Comparison of ENCODE assay signal across 31 cellular contexts in genomic region chr16:4433228-4433627, GRCh38. TPM values are rescaled to one million over a fixed set of nuclear protein-coding genes. Genes with fewer than 3 reads are reported as not detected.
A peak's percentile ranks its signal among the peaks of the same experiment; 100 is the strongest.
DNase-seq lines count a peak whose midpoint lies in the region; ATAC-seq lines count a peak whose summit lies in the region.
"Had no signal": no experiment of that assay in that cellular context is flagged by ENCODE, and none has a peak within 500 bp of the region (broad histone marks: within the 10 kb centered on the region; RNA-seq: fewer than 3 reads in every experiment).

No MANE protein-coding gene starts in this region.

- H3K36me3 ChIP-seq in CD4-positive, CD25-positive, alpha-beta regulatory T cell (ENCODE audit: control insufficient read depth, insufficient read depth, low read length): peaks cover 47% of the 10 kb centered on the region

- no peaks in the 10 kb centered on the region for H3K9me3 ChIP-seq in CD4-positive, CD25-positive, alpha-beta regulatory T cell (ENCODE audit: control insufficient read depth in 2 of 2, low read length in 2 of 2)
- H3K9me3 ChIP-seq: BLaER1, Caco-2, esophagus squamous epithelium, heart right ventricle, psoas muscle, sigmoid colon, upper lobe of left lung had no signal

- DNase-seq in activated naive CD4-positive, alpha-beta T cell treated with anti-CD3 and anti-CD28 coated beads for 36 hours: no peak
- DNase-seq in activated naive CD4-positive, alpha-beta T cell treated with Interleukin-2 at 50 U/mL for 16 hours: no peak
- DNase-seq in CD4-positive, CD25-positive, alpha-beta regulatory T cell: no peak
- peak; percentile 51 for DNase-seq in OCI-M1 (lab: John Stamatoyannopoulos, UW)
- DNase-seq in myocyte (ENCODE audit: low read depth): peak; percentile 11
- DNase-seq in globus pallidus (ENCODE audit: low spot score): no peak
- DNase-seq: activated CD4-positive, alpha-beta T cell treated with anti-CD3 and anti-CD28 coated beads for 48 hours; Caco-2; cerebellar nuclear complex; DMS79 treated with DMSO at 0.1 percent for 48 hours; esophagus squamous epithelium; foreskin keratinocyte; GDM1; HCEC 1CT; heart right ventricle; left ventricle myocardium superior; MV-4-11; naive B cell; NCI-H1436 treated with DMSO at 0.1 percent for 48 hours; NCI-H82; sigmoid colon; stimulated activated CD4-positive, alpha-beta T cell treated with anti-CD3 and anti-CD28 coated beads, Interleukin-4, amount 100 ng/mL, for 1 hour; T1000; upper lobe of left lung; WERI-Rb-1 had no signal

- no peaks in the 10 kb centered on the region for H3K27me3 ChIP-seq in CD4-positive, CD25-positive, alpha-beta regulatory T cell (ENCODE audit: control insufficient read depth, insufficient read depth, low read length)
- H3K27me3 ChIP-seq: BLaER1, esophagus squamous epithelium, foreskin keratinocyte, heart right ventricle, sigmoid colon, upper lobe of left lung had no signal

- no peaks in the 10 kb centered on the region for H3K4me1 ChIP-seq in CD4-positive, CD25-positive, alpha-beta regulatory T cell (ENCODE audit: control insufficient read depth, insufficient read depth, low read length, poor library complexity, severe bottlenecking)
- H3K4me1 ChIP-seq: Caco-2, foreskin keratinocyte, sigmoid colon, upper lobe of left lung had no signal

- no peaks in the 10 kb centered on the region for H3K9me3 Mint-ChIP-seq in activated naive CD4-positive, alpha-beta T cell treated with anti-CD3 and anti-CD28 coated beads for 36 hours
- no peaks in the 10 kb centered on the region for H3K9me3 Mint-ChIP-seq in CD4-positive, CD25-positive, alpha-beta regulatory T cell
- H3K9me3 Mint-ChIP-seq: activated T-helper 2 cell treated with anti-CD3 and anti-CD28 coated beads, Interferon-gamma antibody, Interleukin-2, Interleukin-4, amounts not matched to agents 10 μg/mL and 5 μg/mL and 100 μg/mL, durations not matched to agents 14 hours and 24 hours and 36 hours; brain; naive B cell had no signal

- ATAC-seq in CD4-positive, CD25-positive, alpha-beta regulatory T cell (ENCODE audit: low read depth in 2 of 2): no peak
- ATAC-seq in GM18907 (IDR thresholded peaks at IDR 0.05; ENCODE audit: unreplicated experiment) (no peak), GM21576 (IDR thresholded peaks at IDR 0.05; ENCODE audit: unreplicated experiment) (no peak)
- ATAC-seq: foreskin keratinocyte, heart right ventricle, left ventricle myocardium superior, psoas muscle had no signal

- intact Hi-C loops in activated naive CD4-positive, alpha-beta T cell treated with anti-CD3 and anti-CD28 coated beads for 36 hours (cut with micrococcal nuclease): no loop called here

- CTCF ChIA-PET in activated naive CD4-positive, alpha-beta T cell treated with anti-CD3 and anti-CD28 coated beads for 36 hours (lab: Charles Lee): no interaction called here

- peak overlapping the region; percentile 1 for H3K27ac Mint-ChIP-seq in activated naive CD4-positive, alpha-beta T cell treated with anti-CD3 and anti-CD28 coated beads for 36 hours
- peak overlapping the region in 2 of 3 donors; percentile 44 to 71 for H3K27ac Mint-ChIP-seq in CD4-positive, CD25-positive, alpha-beta regulatory T cell
- H3K27ac Mint-ChIP-seq: activated T-helper 2 cell treated with anti-CD3 and anti-CD28 coated beads, Interferon-gamma antibody, Interleukin-2, Interleukin-4, amounts not matched to agents 10 μg/mL and 5 μg/mL and 100 μg/mL, durations not matched to agents 14 hours and 24 hours and 36 hours had no signal

- H3K27ac ChIP-seq in CD4-positive, CD25-positive, alpha-beta regulatory T cell (ENCODE audit: insufficient read depth, low read length, poor library complexity, severe bottlenecking): no peak overlapping the region
- H3K27ac ChIP-seq: BLaER1, esophagus squamous epithelium, foreskin keratinocyte, heart right ventricle, psoas muscle, sigmoid colon, upper lobe of left lung, WERI-Rb-1 had no signal

- H3K27me3 Mint-ChIP-seq in activated naive CD4-positive, alpha-beta T cell treated with anti-CD3 and anti-CD28 coated beads for 36 hours (ENCODE audit: low read depth): no peaks in the 10 kb centered on the region
- no peaks in the 10 kb centered on the region for H3K27me3 Mint-ChIP-seq in CD4-positive, CD25-positive, alpha-beta regulatory T cell
- H3K27me3 Mint-ChIP-seq: brain, naive B cell had no signal

- peaks cover 50% of the 10 kb centered on the region for H3K36me3 Mint-ChIP-seq in activated naive CD4-positive, alpha-beta T cell treated with anti-CD3 and anti-CD28 coated beads for 36 hours (ENCODE audit: low read depth)
- peaks cover 31% of the 10 kb centered on the region for H3K36me3 Mint-ChIP-seq in CD4-positive, CD25-positive, alpha-beta regulatory T cell

- H3K4me3 ChIP-seq in CD4-positive, CD25-positive, alpha-beta regulatory T cell (ENCODE audit: low read depth, low read length): no peak overlapping the region
- H3K4me3 ChIP-seq: BLaER1, esophagus squamous epithelium, heart right ventricle, psoas muscle, sigmoid colon, upper lobe of left lung had no signal

- H3K4me3 Mint-ChIP-seq in activated naive CD4-positive, alpha-beta T cell treated with anti-CD3 and anti-CD28 coated beads for 36 hours: no peak overlapping the region
- H3K4me3 Mint-ChIP-seq in CD4-positive, CD25-positive, alpha-beta regulatory T cell: no peak overlapping the region
- H3K4me3 Mint-ChIP-seq: brain, naive B cell had no signal

- peaks cover 33% of the 10 kb centered on the region for H3K4me1 Mint-ChIP-seq in activated naive CD4-positive, alpha-beta T cell treated with anti-CD3 and anti-CD28 coated beads for 36 hours (ENCODE audit: low read depth)
- H3K4me1 Mint-ChIP-seq in CD4-positive, CD25-positive, alpha-beta regulatory T cell: peaks cover 0 to 21% (median 8%) of the 10 kb centered on the region in 4 donors

RNA-seq across cellular contexts. Expression of gene DNAJA3, which starts 7.6 kb away (rescaled TPM):
- 10 to 100 TPM; 86.7 to 88.0 TPM for total RNA-seq in activated naive CD4-positive, alpha-beta T cell treated with anti-CD3 and anti-CD28 coated beads for 36 hours
- total RNA-seq in CD4-positive, CD25-positive, alpha-beta regulatory T cell: 27.0 TPM
- polyA plus RNA-seq in CD4-positive, CD25-positive, alpha-beta regulatory T cell: 10 to 100 TPM; 27.5 to 49.7 (median 41.8) TPM
- 67.6 and 72.7 TPM in 2 replicates for total RNA-seq in myocyte
- 47.1 TPM for polyA plus RNA-seq in myocyte (2012)

RNA-seq across cellular contexts. Expression of gene CORO7, which starts 16.8 kb away (rescaled TPM):
- total RNA-seq in activated naive CD4-positive, alpha-beta T cell treated with anti-CD3 and anti-CD28 coated beads for 36 hours: 10 to 100 TPM; 39.7 to 43.3 TPM
- total RNA-seq in CD4-positive, CD25-positive, alpha-beta regulatory T cell: 718 TPM
- 10 to 100 TPM; 52.5 to 69.3 (median 59.4) TPM for polyA plus RNA-seq in CD4-positive, CD25-positive, alpha-beta regulatory T cell
- 122 and 370 TPM in 2 replicates for total RNA-seq in myocyte
- 78.9 TPM for polyA plus RNA-seq in myocyte (2012)

RNA-seq across cellular contexts. Expression of gene NMRAL1, which starts 41.2 kb away (rescaled TPM):
- 10 to 100 TPM; 30.5 to 30.8 TPM for total RNA-seq in activated naive CD4-positive, alpha-beta T cell treated with anti-CD3 and anti-CD28 coated beads for 36 hours
- total RNA-seq in CD4-positive, CD25-positive, alpha-beta regulatory T cell: 40.7 TPM
- polyA plus RNA-seq in CD4-positive, CD25-positive, alpha-beta regulatory T cell: 10 to 100 TPM; 45.6 to 61.7 (median 51.6) TPM
- total RNA-seq in myocyte: 22.6 and 35.8 TPM in 2 replicates
- polyA plus RNA-seq in myocyte (2012): 17.6 TPM

RNA-seq across cellular contexts. Expression of gene HMOX2, which starts 43.0 kb away (rescaled TPM):
- 10 to 100 TPM; 46.8 to 49.3 TPM for total RNA-seq in activated naive CD4-positive, alpha-beta T cell treated with anti-CD3 and anti-CD28 coated beads for 36 hours
- 41.2 TPM for total RNA-seq in CD4-positive, CD25-positive, alpha-beta regulatory T cell
- 100 to 1,000 TPM; 104 to 145 (median 126) TPM for polyA plus RNA-seq in CD4-positive, CD25-positive, alpha-beta regulatory T cell
- total RNA-seq in myocyte: 35.4 and 37.5 TPM in 2 replicates
- polyA plus RNA-seq in myocyte (2012): 67.7 TPM

Comparison
In these comparisons a context has a peak if more than half of its experiments do, and no peak if none do; other contexts are left out.
1. DNase-seq: peak in OCI-M1 (single experiment) and myocyte (single experiment); none in activated naive CD4-positive, alpha-beta T cell treated with anti-CD3 and anti-CD28 coated beads for 36 hours (single experiment), activated naive CD4-positive, alpha-beta T cell treated with Interleukin-2 at 50 U/mL for 16 hours (single experiment), CD4-positive, CD25-positive, alpha-beta regulatory T cell (0 of 3) and globus pallidus (single experiment).